Comparison of ENCODE assay signal across 9 cellular contexts in the genomic region with DNA sequence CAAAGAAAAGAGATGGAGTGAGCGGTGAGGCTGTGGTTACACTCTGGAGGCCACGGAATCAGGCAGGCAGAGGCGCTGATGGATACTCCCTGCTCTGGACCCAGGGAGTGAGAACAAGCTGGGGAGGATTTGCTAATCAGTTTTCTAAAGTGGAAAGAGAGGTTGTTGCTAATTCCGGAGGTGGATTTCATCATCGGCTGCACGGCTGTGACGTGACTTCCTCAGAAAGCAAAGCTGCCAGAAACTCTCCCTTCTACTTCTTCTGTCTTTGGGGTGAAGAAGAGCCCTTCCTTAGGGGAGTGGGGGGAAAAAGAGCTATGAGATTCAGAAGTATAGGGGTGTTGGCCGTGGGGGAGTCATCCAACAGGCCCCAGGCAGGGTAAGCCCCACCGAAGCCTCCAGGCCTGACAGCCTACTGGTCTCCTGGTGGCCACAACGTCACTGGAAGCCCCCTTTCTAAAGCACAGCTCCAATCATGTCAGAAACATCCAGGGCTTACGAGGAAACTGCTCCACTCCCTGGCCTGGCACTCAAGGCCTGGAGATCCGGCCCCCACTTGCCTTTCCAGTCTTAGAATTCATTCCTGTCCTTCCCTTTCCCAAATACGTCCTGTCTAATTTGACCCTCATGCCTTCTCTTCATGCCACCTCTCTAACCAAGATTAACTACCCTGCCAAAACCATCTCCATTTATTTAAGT.
DNase-seq lines count a peak whose midpoint lies in the region; ATAC-seq and TF ChIP-seq lines count a peak whose summit lies in the region.
"Had no signal": no experiment of that assay in that cellular context is flagged by ENCODE, and none has a peak within 500 bp of the region (broad histone marks: within the 10 kb centered on the region; RNA-seq: fewer than 3 reads in every experiment).

No MANE protein-coding gene starts in this region.

- intact Hi-C loops in natural killer cell (cut with micrococcal nuclease) = no loop called here

- H3K4me3 ChIP-seq in epithelial cell of esophagus (ENCODE audit: low read length) = no peak overlapping the region

- no peak for TF ChIP-seq CTCF in epithelial cell of esophagus (IDR thresholded peaks at IDR 0.05; ENCODE audit: insufficient read depth, low read depth, low read length, missing control alignments)
- TF ChIP-seq CTCF in natural killer cell (IDR thresholded peaks at IDR 0.05) = no peak

- peak; percentile 36 for DNase-seq in AG20443 (ENCODE audit: low spot score)
- peak; percentile 100 for DNase-seq in NOMO-1 treated with DMSO at 0.1 percent for 48 hours (lab: John Stamatoyannopoulos, UW; ENCODE audit: unreplicated experiment)
- DNase-seq in epithelial cell of esophagus (ENCODE audit: low read depth) = peak; percentile 27
- DNase-seq in natural killer cell = no peak
- no peak for DNase-seq in RPMI8226
- DNase-seq in stimulated activated effector memory CD8-positive, alpha-beta T cell treated with anti-CD3 and anti-CD28 coated beads, Interleukin-12 subunit alpha, Interleukin-12 subunit beta, amount 100 ng/mL, for 72 hours (ENCODE audit: low spot score in 2 of 2) = no peak
- no peak for DNase-seq in NCI-H1105 treated with DMSO at 0.1 percent for 48 hours (lab: John Stamatoyannopoulos, UW)
- no peak for DNase-seq in cerebellum (ENCODE audit: low spot score)

- ATAC-seq in natural killer cell = peak in 2 of 3 donors; percentile 37 to 67
- ATAC-seq in stimulated activated effector memory CD8-positive, alpha-beta T cell treated with anti-CD3 and anti-CD28 coated beads, Interleukin-12 subunit alpha, Interleukin-12 subunit beta, amount 100 ng/mL, for 72 hours = no peak

- no peak overlapping the region for H3K4me3 Mint-ChIP-seq in natural killer cell
- no peak overlapping the region for H3K4me3 Mint-ChIP-seq in stimulated activated effector memory CD8-positive, alpha-beta T cell treated with anti-CD3 and anti-CD28 coated beads, Interleukin-12 subunit alpha, Interleukin-12 subunit beta, amount 100 ng/mL, for 72 hours
- H3K4me3 Mint-ChIP-seq: T-helper 1 cell treated with Interleukin-12 subunit alpha and Interleukin-12 subunit beta and Interleukin-4 antibody, amounts not matched to agents 30 μg/mL and 1 μg/mL, for 36 hours had no signal

- H3K27ac Mint-ChIP-seq in natural killer cell = peak overlapping the region in 1 of 2 donors; percentile 27
- no peak overlapping the region for H3K27ac Mint-ChIP-seq in stimulated activated effector memory CD8-positive, alpha-beta T cell treated with anti-CD3 and anti-CD28 coated beads, Interleukin-12 subunit alpha, Interleukin-12 subunit beta, amount 100 ng/mL, for 72 hours
- H3K27ac Mint-ChIP-seq: T-helper 1 cell treated with Interleukin-12 subunit alpha and Interleukin-12 subunit beta and Interleukin-4 antibody, amounts not matched to agents 30 μg/mL and 1 μg/mL, for 36 hours had no signal

- peaks cover 45 to 62% of the 10 kb centered on the region in 2 donors for H3K4me1 Mint-ChIP-seq in natural killer cell
- H3K4me1 Mint-ChIP-seq in stimulated activated effector memory CD8-positive, alpha-beta T cell treated with anti-CD3 and anti-CD28 coated beads, Interleukin-12 subunit alpha, Interleukin-12 subunit beta, amount 100 ng/mL, for 72 hours = peaks cover 38% of the 10 kb centered on the region

- H3K36me3 Mint-ChIP-seq in natural killer cell = peaks cover 7% of the 10 kb centered on the region
- no peaks in the 10 kb centered on the region for H3K36me3 Mint-ChIP-seq in stimulated activated effector memory CD8-positive, alpha-beta T cell treated with anti-CD3 and anti-CD28 coated beads, Interleukin-12 subunit alpha, Interleukin-12 subunit beta, amount 100 ng/mL, for 72 hours

- peaks cover 3 to 4% of the 10 kb centered on the region in 2 donors for H3K9me3 Mint-ChIP-seq in natural killer cell
- peaks cover 5% of the 10 kb centered on the region for H3K9me3 Mint-ChIP-seq in stimulated activated effector memory CD8-positive, alpha-beta T cell treated with anti-CD3 and anti-CD28 coated beads, Interleukin-12 subunit alpha, Interleukin-12 subunit beta, amount 100 ng/mL, for 72 hours

- no peaks in the 10 kb centered on the region for H3K27me3 Mint-ChIP-seq in natural killer cell (ENCODE audit: low read depth in 2 of 2)

Comparison
In these comparisons a context has a peak if more than half of its experiments do, and no peak if none do; other contexts are left out.
1. DNase-seq: peak in AG20443 (single experiment), NOMO-1 treated with DMSO at 0.1 percent for 48 hours (single experiment) and epithelial cell of esophagus (single experiment); none in natural killer cell (single experiment), RPMI8226 (single experiment), stimulated activated effector memory CD8-positive, alpha-beta T cell treated with anti-CD3 and anti-CD28 coated beads, Interleukin-12 subunit alpha, Interleukin-12 subunit beta, amount 100 ng/mL, for 72 hours (0 of 2), NCI-H1105 treated with DMSO at 0.1 percent for 48 hours (single experiment) and cerebellum (single experiment).